In genomic region chr5:128213340-128213739, GRCh38 we compare ENCODE assay signal across 8 cellular contexts.
DNase-seq lines count a peak whose midpoint lies in the region; ATAC-seq and TF ChIP-seq lines count a peak whose summit lies in the region.

No MANE protein-coding gene starts in this region.

- peak; percentile 58 for ATAC-seq in GM19328 (IDR thresholded peaks at IDR 0.05; ENCODE audit: unreplicated experiment)
- no peak for ATAC-seq in lung (ENCODE audit: insufficient read depth, low FRiP score)
- no peak for ATAC-seq in HG03097 (IDR thresholded peaks at IDR 0.05; ENCODE audit: low FRiP score, unreplicated experiment)

- intact Hi-C loops in uterus (cut with DNase I; ENCODE audit: low total_unique reads): no loop called here

- no peaks in the 10 kb centered on the region for H3K27me3 ChIP-seq in Loucy (ENCODE audit: insufficient read depth, low read length, poor library complexity, severe bottlenecking)
- H3K27me3 ChIP-seq in SK-N-SH (ENCODE audit: insufficient read depth): no peaks in the 10 kb centered on the region; the same call in 1 of the 2 replicates
- no peaks in the 10 kb centered on the region for H3K27me3 ChIP-seq in lung (ENCODE audit: control insufficient read depth, insufficient read depth)
- no peaks in the 10 kb centered on the region for H3K27me3 ChIP-seq in uterus

- H3K9me3 ChIP-seq in Loucy (ENCODE audit: insufficient read depth, low read depth, low read length) (no peaks in the 10 kb centered on the region), SK-N-SH (no peaks in the 10 kb centered on the region), lung (ENCODE audit: control insufficient read depth in 2 of 2, insufficient read depth in 1 of 2, low read length in 1 of 2) (no peaks in the 10 kb centered on the region), uterus (no peaks in the 10 kb centered on the region)

- H3K9me2 ChIP-seq in Loucy (replicated peaks; ENCODE audit: low read depth, low read length): no peaks in the 10 kb centered on the region
- no peaks in the 10 kb centered on the region for H3K9me2 ChIP-seq in SK-N-SH

- CTCF ChIA-PET in SK-N-SH (lab: Yijun Ruan, JAX): interaction anchor here (0.9 to 4.3 kb wide), 11 partner anchors 12 to 1557 kb away, joined by 3 to 20 read pairs (median 3); no protein-coding TSS in a partner anchor

- H3K4me2 ChIP-seq in Loucy (ENCODE audit: low read depth, low read length, poor library complexity, severe bottlenecking) (no peak overlapping the region), SK-N-SH (no peak overlapping the region)

- H3K4me1 ChIP-seq in Loucy (ENCODE audit: insufficient read depth, low read length, poor library complexity, severe bottlenecking) (no peaks in the 10 kb centered on the region), SK-N-SH (ENCODE audit: control insufficient read depth in 1 of 2, insufficient read depth in 2 of 2, low read depth in 1 of 2, low read length in 1 of 2) (no peaks in the 10 kb centered on the region), lung (ENCODE audit: control insufficient read depth in 2 of 2, insufficient read depth in 2 of 2, low read length in 2 of 2) (peaks cover 0 to 3% of the 10 kb centered on the region in 2 donors), uterus (no peaks in the 10 kb centered on the region)

- TF ChIP-seq CTCF in Loucy (conservative IDR thresholded peaks at IDR 0.05; ENCODE audit: low read length): peak; percentile 67
- TF ChIP-seq CTCF in SK-N-SH (IDR thresholded peaks at IDR 0.05): peak; percentile 86
- TF ChIP-seq CTCF in coronary artery (IDR thresholded peaks at IDR 0.05): peak; percentile 20
- peak; percentile 47 for TF ChIP-seq CTCF in lung (IDR thresholded peaks at IDR 0.05; ENCODE audit: control extremely low read depth, extremely low read depth)
- TF ChIP-seq CTCF in uterus (IDR thresholded peaks at IDR 0.05): peak; percentile 60 to 72 (median 71)

- H2AFZ ChIP-seq in Loucy (ENCODE audit: low read length) (no peak overlapping the region), SK-N-SH (ENCODE audit: low read depth) (no peak overlapping the region)

- H3F3A ChIP-seq in Loucy (ENCODE audit: low read depth) (no peaks in the 10 kb centered on the region), SK-N-SH (replicated peaks; ENCODE audit: insufficient read depth) (no peaks in the 10 kb centered on the region)

- 2% methylated on average over 4 of the region's 4 CpGs for WGBS in SK-N-SH (ENCODE audit: low lambda C conversion rate)
- 4 to 9% methylated on average over 4 of the region's 4 CpGs for WGBS in lung, 2 donors

- H3K79me2 ChIP-seq in Loucy (ENCODE audit: insufficient read depth, low read length): no peaks in the 10 kb centered on the region
- H3K79me2 ChIP-seq in SK-N-SH (ENCODE audit: insufficient read depth): no peaks in the 10 kb centered on the region

- H3K27ac ChIP-seq in SK-N-SH (ENCODE audit: low read depth in 2 of 2, low read length in 1 of 2): no peak overlapping the region
- no peak overlapping the region for H3K27ac ChIP-seq in coronary artery
- H3K27ac ChIP-seq in lung (ENCODE audit: low read depth in 1 of 2, low read length in 1 of 2): no peak overlapping the region
- no peak overlapping the region for H3K27ac ChIP-seq in uterus

- peak; percentile 23 for DNase-seq in DMS114 treated with DMSO at 0.1 percent for 48 hours (lab: John Stamatoyannopoulos, UW; ENCODE audit: unreplicated experiment)
- DNase-seq in SK-N-SH: peak; percentile 31
- DNase-seq in coronary artery (ENCODE audit: low spot score): no peak
- DNase-seq in lung (ENCODE audit: low spot score): peak; percentile 56
- peak; percentile 30 to 49 for DNase-seq in uterus

- H4K20me1 ChIP-seq in Loucy (ENCODE audit: insufficient read depth, low read length, poor library complexity, severe bottlenecking): no peaks in the 10 kb centered on the region
- H4K20me1 ChIP-seq in SK-N-SH (ENCODE audit: insufficient read depth): no peaks in the 10 kb centered on the region

- H3K36me3 ChIP-seq in Loucy (ENCODE audit: insufficient read depth, low read length) (no peaks in the 10 kb centered on the region), SK-N-SH (replicated peaks in 1 of 2; ENCODE audit: control insufficient read depth in 1 of 2, insufficient read depth in 2 of 2, low read length in 1 of 2) (no peaks in the 10 kb centered on the region), lung (ENCODE audit: control insufficient read depth in 2 of 2, insufficient read depth in 2 of 2, low read length in 2 of 2) (no peaks in the 10 kb centered on the region), uterus (no peaks in the 10 kb centered on the region)

- peak; percentile 94 for TF ChIP-seq RAD21 in SK-N-SH (IDR thresholded peaks at IDR 0.05; ENCODE audit: low read length)

- POLR2A ChIA-PET in SK-N-SH (lab: Yijun Ruan, JAX): no interaction called here

- no peak for TF ChIP-seq POLR2A in uterus (IDR thresholded peaks at IDR 0.05)

- TF ChIP-seq EP300 in SK-N-SH (IDR thresholded peaks at IDR 0.05; ENCODE audit: borderline replicate concordance in 1 of 2, low read depth in 1 of 2, low read length in 1 of 2): no peak

- H3K4me3 ChIP-seq in Loucy (ENCODE audit: low read length, poor library complexity, severe bottlenecking) (no peak overlapping the region), SK-N-SH (ENCODE audit: low read depth in 2 of 2, low read length in 1 of 2) (peak overlapping the region in 1 of 2 experiments; percentile 14; a peak in 1 of 4 replicates), coronary artery (no peak overlapping the region), lung (no peak overlapping the region), uterus (no peak overlapping the region)

- H3K9ac ChIP-seq in Loucy (ENCODE audit: low read depth, low read length, poor library complexity, severe bottlenecking) (no peak overlapping the region), SK-N-SH (no peak overlapping the region)

TF ChIP-seq in SK-N-SH, 30 proteins besides CTCF, POLR2A, EP300 and RAD21:
- TF ChIP-seq SMC3 (IDR thresholded peaks at IDR 0.05; ENCODE audit: low read depth, low read length): peak; percentile 83
- no peak for TF ChIP-seq REST (IDR thresholded peaks at IDR 0.05; ENCODE audit: low read depth, low read length)
- no peak for TF ChIP-seq JUND (IDR thresholded peaks at IDR 0.05)

Comparison
In these comparisons a context has a peak if more than half of its experiments do, and no peak if none do; other contexts are left out.
1. CTCF ChIP-seq: peak in every context shown above with its lines; median percentile 86 in SK-N-SH; 71 in uterus; 67 in Loucy; 47 in lung; 20 in coronary artery.